9 cellular contexts compared by ENCODE assay signal in genomic region chr1:164772635-164773034, GRCh38.
A peak's percentile ranks its signal among the peaks of the same experiment; 100 is the strongest.
DNase-seq lines count a peak whose midpoint lies in the region; ATAC-seq, FAIRE-seq and TF ChIP-seq lines count a peak whose summit lies in the region.
"Had no signal": no experiment of that assay in that cellular context is flagged by ENCODE, and none has a peak within 500 bp of the region (broad histone marks: within the 10 kb centered on the region; RNA-seq: fewer than 3 reads in every experiment).

No MANE protein-coding gene starts in this region.

- H3K4ac ChIP-seq in H1 (replicated peaks; ENCODE audit: insufficient read length, low read depth, low read length): no peak overlapping the region

- H3K9ac ChIP-seq in H1 (replicated peaks in 1 of 4; ENCODE audit: extremely low read depth in 1 of 4, low read depth in 3 of 4, low read length in 3 of 4): no peak overlapping the region

- DNase-seq in ELF-1 (ENCODE audit: low read depth, low spot score): peak; percentile 75
- peak; percentile 52 for DNase-seq in NCI-H187 treated with DMSO at 0.1 percent for 48 hours (lab: John Stamatoyannopoulos, UW)
- no peak for DNase-seq in H1 (ENCODE audit: low read depth in 1 of 2, low spot score in 2 of 2)
- DNase-seq in omental fat pad (ENCODE audit: low spot score): peak; percentile 45
- no peak for DNase-seq in NCI-H526 treated with DMSO at 0.1 percent for 48 hours (lab: John Stamatoyannopoulos, UW)
- DNase-seq in retina: no peak
- no peak for DNase-seq in medulla oblongata (ENCODE audit: extremely low spot score)
- DNase-seq: naive B cell had no signal

- H3K36me3 ChIP-seq in HEK293 (ENCODE audit: control insufficient read depth in 2 of 2, insufficient read depth in 1 of 2, low read length in 2 of 2) (no peaks in the 10 kb centered on the region), H1 (ENCODE audit: control insufficient read depth in 2 of 4, insufficient read depth in 4 of 4, low read length in 3 of 4) (no peaks in the 10 kb centered on the region; a peak in 1 of 8 replicates)

- H3K4me1 ChIP-seq in HEK293 (ENCODE audit: control insufficient read depth, insufficient read depth, low read length) (peaks cover 24% of the 10 kb centered on the region), H1 (replicated peaks in 1 of 4; ENCODE audit: control insufficient read depth in 3 of 4, insufficient read depth in 4 of 4, low read length in 3 of 4) (peaks cover 3 to 25% (median 13%) of the 10 kb centered on the region in 4 experiments; a peak in 6 of 7 replicates)

- CTCF ChIA-PET in HEK293 (lab: Yijun Ruan, JAX) (interaction anchor here (0.6 to 1.8 kb wide), 3 partner anchors 44 to 184 kb away, joined by 3 to 6 read pairs (median 3); no protein-coding TSS in a partner anchor), H1 (lab: Charles Lee; ENCODE audit: partially characterized antibody) (interaction anchor here (0.6 to 10.6 kb wide), 10 partner anchors 8 to 1237 kb away, joined by 3 to 88 read pairs (median 3); no protein-coding TSS in a partner anchor)

- H4K5ac ChIP-seq in H1 (ENCODE audit: insufficient read length, low read depth, low read length): no peak overlapping the region

- peaks cover 3 to 7% of the 10 kb centered on the region in 2 experiments for H4K20me1 ChIP-seq in H1 (replicated peaks in 1 of 2; ENCODE audit: control insufficient read depth in 1 of 2, insufficient read depth in 2 of 2, low read length in 2 of 2)

- H4K91ac ChIP-seq in H1 (replicated peaks; ENCODE audit: insufficient read length, low read length): peak overlapping the region; percentile 48

- no peaks in the 10 kb centered on the region for H3K27me3 ChIP-seq in H1 (replicated peaks in 1 of 4; ENCODE audit: control insufficient read depth in 3 of 4, extremely low read depth in 1 of 4, insufficient read depth in 3 of 4, low read length in 3 of 4)

- peak; percentile 90 for ATAC-seq in omental fat pad (ENCODE audit: low FRiP score)

- H3K23ac ChIP-seq in H1 (ENCODE audit: insufficient read length): no peak overlapping the region

- POLR2A ChIA-PET in HEK293 (lab: Yijun Ruan, JAX) (no interaction called here), H1 (lab: Charles Lee; ENCODE audit: partially characterized antibody) (no interaction called here)

- H2AFZ ChIP-seq in H1 (ENCODE audit: low read length): no peak overlapping the region

- TF ChIP-seq EP300 in H1 (IDR thresholded peaks at IDR 0.05; ENCODE audit: borderline replicate concordance in 1 of 2, low read depth in 2 of 2, low read length in 2 of 2): no peak

- peak overlapping the region; percentile 61; the same call in 1 of the 2 replicates for H3K27ac ChIP-seq in HEK293 (ENCODE audit: extremely low read depth, low read depth, low read length)
- peak overlapping the region; percentile 25; the same call in 1 of the 2 replicates for H3K27ac ChIP-seq in H1 (ENCODE audit: low read depth, low read length)

- no peak for FAIRE-seq in H1 (lab: Jason Lieb, UNC)

- no peaks in the 10 kb centered on the region; the same call in 1 of the 2 replicates for H3K23me2 ChIP-seq in H1 (ENCODE audit: low read depth, low read length)

- peaks cover 0 to 88% of the 10 kb centered on the region in 2 experiments; a peak in 3 of 4 replicates for H3K79me2 ChIP-seq in H1 (ENCODE audit: control insufficient read depth in 1 of 2, insufficient read depth in 2 of 2, low read length in 2 of 2)

- H2BK5ac ChIP-seq in H1 (ENCODE audit: low read depth, low read length): no peak overlapping the region

- H2BK120ac ChIP-seq in H1 (replicated peaks; ENCODE audit: low read depth, low read length): no peak overlapping the region

- no peaks in the 10 kb centered on the region for H3K9me3 ChIP-seq in HEK293 (ENCODE audit: control insufficient read depth, insufficient read depth, low read depth, low read length)
- no peaks in the 10 kb centered on the region for H3K9me3 ChIP-seq in H1 (ENCODE audit: insufficient read depth in 2 of 2, low read depth in 1 of 2, low read length in 1 of 2)

- no peak overlapping the region for H4K8ac ChIP-seq in H1 (ENCODE audit: extremely low read depth, insufficient read depth, low read length)

- no peak overlapping the region for H3K18ac ChIP-seq in H1 (ENCODE audit: extremely low read depth, low read length)

- H2BK12ac ChIP-seq in H1 (ENCODE audit: low read depth, low read length): no peak overlapping the region

- 86% methylated on average over 4 of the region's 4 CpGs; no CpG with 5 or more reads in 1 of the 2 experiments for WGBS in H1 (ENCODE audit: extremely low coverage in 1 of 2, insufficient coverage in 1 of 2, insufficient read length in 1 of 2, insufficient replicate concordance in 2 of 2, low coverage in 1 of 2, low lambda C conversion rate in 2 of 2, missing lambda C conversion rate in 1 of 2), 2 experiments

- no peak overlapping the region for H3K4me3 ChIP-seq in HEK293 (ENCODE audit: low read depth, low read length)
- H3K4me3 ChIP-seq in H1 (ENCODE audit: extremely low read depth in 1 of 4, insufficient read depth in 2 of 4, low read depth in 3 of 4, low read length in 4 of 4): no peak overlapping the region

- H3K4me2 ChIP-seq in H1 (ENCODE audit: insufficient read depth in 1 of 2, low read depth in 2 of 2, low read length in 2 of 2): no peak overlapping the region

- H3K14ac ChIP-seq in H1 (ENCODE audit: insufficient read length): no peak overlapping the region

- no peak overlapping the region for H3K56ac ChIP-seq in H1 (replicated peaks; ENCODE audit: insufficient read length, low read depth, low read length)

- H3K79me1 ChIP-seq in H1 (ENCODE audit: low read depth, low read length): peaks cover 19% of the 10 kb centered on the region

- no peak for TF ChIP-seq RAD21 in H1 (IDR thresholded peaks at IDR 0.05 in 1 of 2, conservative IDR thresholded peaks at IDR 0.05 in 1 of 2; ENCODE audit: low read depth in 2 of 2, low read length in 2 of 2)

- no peak overlapping the region for H2AK5ac ChIP-seq in H1 (ENCODE audit: low read depth, low read length)

- no peak overlapping the region for H2BK20ac ChIP-seq in H1 (ENCODE audit: low read length)

- no peak for TF ChIP-seq POLR2A in H1 (IDR thresholded peaks at IDR 0.05; ENCODE audit: control extremely low read depth in 1 of 2, low read depth in 2 of 2, low read length in 2 of 2)

- no peak overlapping the region for H2BK15ac ChIP-seq in H1 (ENCODE audit: low read length)

- TF ChIP-seq CTCF in HEK293 (tag by site-specific recombination; IDR thresholded peaks at IDR 0.05) (no peak), H1 (IDR thresholded peaks at IDR 0.05; ENCODE audit: control extremely low read depth in 1 of 3, insufficient read depth in 1 of 3, low read depth in 1 of 3, low read length in 3 of 3) (no peak), omental fat pad (IDR thresholded peaks at IDR 0.05) (no peak)

TF ChIP-seq in HEK293, 187 proteins besides CTCF, POLR2A, EP300 and RAD21 (continues in another document):
- TF ChIP-seq, protein P1, sequence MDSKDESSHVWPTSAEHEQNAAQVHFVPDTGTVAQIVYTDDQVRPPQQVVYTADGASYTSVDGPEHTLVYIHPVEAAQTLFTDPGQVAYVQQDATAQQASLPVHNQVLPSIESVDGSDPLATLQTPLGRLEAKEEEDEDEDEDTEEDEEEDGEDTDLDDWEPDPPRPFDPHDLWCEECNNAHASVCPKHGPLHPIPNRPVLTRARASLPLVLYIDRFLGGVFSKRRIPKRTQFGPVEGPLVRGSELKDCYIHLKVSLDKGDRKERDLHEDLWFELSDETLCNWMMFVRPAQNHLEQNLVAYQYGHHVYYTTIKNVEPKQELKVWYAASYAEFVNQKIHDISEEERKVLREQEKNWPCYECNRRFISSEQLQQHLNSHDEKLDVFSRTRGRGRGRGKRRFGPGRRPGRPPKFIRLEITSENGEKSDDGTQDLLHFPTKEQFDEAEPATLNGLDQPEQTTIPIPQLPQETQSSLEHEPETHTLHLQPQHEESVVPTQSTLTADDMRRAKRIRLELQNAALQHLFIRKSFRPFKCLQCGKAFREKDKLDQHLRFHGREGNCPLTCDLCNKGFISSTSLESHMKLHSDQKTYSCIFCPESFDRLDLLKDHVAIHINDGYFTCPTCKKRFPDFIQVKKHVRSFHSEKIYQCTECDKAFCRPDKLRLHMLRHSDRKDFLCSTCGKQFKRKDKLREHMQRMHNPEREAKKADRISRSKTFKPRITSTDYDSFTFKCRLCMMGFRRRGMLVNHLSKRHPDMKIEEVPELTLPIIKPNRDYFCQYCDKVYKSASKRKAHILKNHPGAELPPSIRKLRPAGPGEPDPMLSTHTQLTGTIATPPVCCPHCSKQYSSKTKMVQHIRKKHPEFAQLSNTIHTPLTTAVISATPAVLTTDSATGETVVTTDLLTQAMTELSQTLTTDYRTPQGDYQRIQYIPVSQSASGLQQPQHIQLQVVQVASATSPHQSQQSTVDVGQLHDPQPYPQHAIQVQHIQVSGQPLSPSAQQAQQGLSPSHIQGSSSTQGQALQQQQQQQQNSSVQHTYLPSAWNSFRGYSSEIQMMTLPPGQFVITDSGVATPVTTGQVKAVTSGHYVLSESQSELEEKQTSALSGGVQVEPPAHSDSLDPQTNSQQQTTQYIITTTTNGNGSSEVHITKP (tag by site-specific recombination; IDR thresholded peaks at IDR 0.05): peak; percentile 65; the same call in 1 of the 2 replicates

TF ChIP-seq in H1, 55 proteins besides CTCF, POLR2A, EP300 and RAD21:
- no peak for TF ChIP-seq EGR1 (IDR thresholded peaks at IDR 0.05; ENCODE audit: borderline replicate concordance, low read depth, low read length)
- TF ChIP-seq SP1 (IDR thresholded peaks at IDR 0.05; ENCODE audit: low read depth, low read length): no peak
- no peak for TF ChIP-seq YY1 (IDR thresholded peaks at IDR 0.05; ENCODE audit: low read depth, low read length)
- TF ChIP-seq JUND (IDR thresholded peaks at IDR 0.05; ENCODE audit: low read length): no peak
- no peak for TF ChIP-seq HDAC6 (IDR thresholded peaks at IDR 0.05; ENCODE audit: low read depth, low read length)
- TF ChIP-seq ATF2 (IDR thresholded peaks at IDR 0.05; ENCODE audit: low read length): no peak

Comparison
In these comparisons a context has a peak if more than half of its experiments do, and no peak if none do; other contexts are left out.
1. DNase-seq: peak in ELF-1 (single experiment), NCI-H187 treated with DMSO at 0.1 percent for 48 hours (single experiment) and omental fat pad (single experiment); none in H1 (0 of 2), NCI-H526 treated with DMSO at 0.1 percent for 48 hours (single experiment), retina (single experiment) and medulla oblongata (single experiment).